Comparison of ENCODE assay signal across 19 cellular contexts in the genomic region with DNA sequence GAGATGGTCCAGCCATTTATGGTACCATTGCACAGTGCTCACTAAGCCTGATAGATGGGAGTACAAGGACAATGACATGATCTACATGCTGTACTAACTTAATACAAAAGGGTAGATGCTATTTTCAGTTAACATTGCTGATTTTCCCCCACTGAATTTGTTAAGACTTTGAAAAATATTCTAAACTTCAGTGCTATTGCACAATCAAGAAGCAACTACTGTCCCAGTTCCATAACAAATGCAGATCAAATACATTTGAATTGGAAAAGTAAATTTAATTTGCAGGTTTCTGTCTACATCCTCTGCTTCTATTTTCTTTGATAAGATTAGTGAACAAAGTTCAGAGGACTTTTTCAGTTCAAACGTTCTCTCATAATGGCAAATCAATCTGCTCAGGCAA.
"Had no signal": no experiment of that assay in that cellular context is flagged by ENCODE, and none has a peak within 500 bp of the region (broad histone marks: within the 10 kb centered on the region; RNA-seq: fewer than 3 reads in every experiment).

No MANE protein-coding gene starts in this region.

- DNase-seq: dorsolateral prefrontal cortex; effector CD8-positive, alpha-beta T cell; heart left ventricle; hippocampal formation; left colon; naive thymus-derived CD4-positive, alpha-beta T cell; nephron progenitor cell; stimulated activated CD4-positive, alpha-beta T cell treated with anti-CD3 and anti-CD28 coated beads, Interleukin-2, amount 100 ng/mL, for 24 hours; stimulated activated CD4-positive, alpha-beta T cell treated with anti-CD3 and anti-CD28 coated beads, Interleukin-4, amount 100 ng/mL, for 4 hours; stimulated activated naive B cell treated with anti-CD40 and anti-IgM and Interleukin-4, amounts not matched to agents 10 μg/mL and 1 μg/mL and 100 μg/mL, for 72 hours; stimulated activated naive CD8-positive, alpha-beta T cell treated with anti-CD3 and anti-CD28 coated beads, Interleukin-15, amount 100 ng/mL, for 72 hours; testis; upper lobe of right lung had no signal

- H3K4me3 Mint-ChIP-seq: naive thymus-derived CD4-positive, alpha-beta T cell; nephron progenitor cell; stimulated activated naive B cell treated with anti-CD40 and anti-IgM and Interleukin-4, amounts not matched to agents 10 μg/mL and 1 μg/mL and 100 μg/mL, for 72 hours; stimulated activated naive CD8-positive, alpha-beta T cell treated with anti-CD3 and anti-CD28 coated beads, Interleukin-15, amount 100 ng/mL, for 72 hours had no signal

- H3K9me3 Mint-ChIP-seq: naive thymus-derived CD4-positive, alpha-beta T cell; stimulated activated naive B cell treated with anti-CD40 and anti-IgM and Interleukin-4, amounts not matched to agents 10 μg/mL and 1 μg/mL and 100 μg/mL, for 72 hours; stimulated activated naive CD8-positive, alpha-beta T cell treated with anti-CD3 and anti-CD28 coated beads, Interleukin-15, amount 100 ng/mL, for 72 hours had no signal

- H3K27ac ChIP-seq: dorsolateral prefrontal cortex, heart left ventricle, parathyroid adenoma, prostate gland, skin epidermis, testis, tibial nerve, upper lobe of right lung, vagina had no signal

- H3K27me3 ChIP-seq: testis, tibial nerve, upper lobe of right lung, vagina had no signal

- H3K79me2 ChIP-seq: parathyroid adenoma had no signal

- H3K4me1 ChIP-seq: heart left ventricle, parathyroid adenoma, prostate gland, testis, tibial nerve, upper lobe of right lung, vagina had no signal

- H3K4me3 ChIP-seq: dorsolateral prefrontal cortex, heart left ventricle, prostate gland, skin epidermis, testis, tibial nerve, upper lobe of right lung, vagina had no signal

- H3K4me1 Mint-ChIP-seq: naive thymus-derived CD4-positive, alpha-beta T cell; nephron progenitor cell; stimulated activated naive B cell treated with anti-CD40 and anti-IgM and Interleukin-4, amounts not matched to agents 10 μg/mL and 1 μg/mL and 100 μg/mL, for 72 hours; stimulated activated naive CD8-positive, alpha-beta T cell treated with anti-CD3 and anti-CD28 coated beads, Interleukin-15, amount 100 ng/mL, for 72 hours had no signal

- H3K9ac ChIP-seq: parathyroid adenoma had no signal

- ATAC-seq: heart left ventricle; left colon; sciatic nerve; stimulated activated naive B cell treated with anti-CD40 and anti-IgM and Interleukin-4, amounts not matched to agents 10 μg/mL and 1 μg/mL and 100 μg/mL, for 72 hours; stimulated activated naive CD8-positive, alpha-beta T cell treated with anti-CD3 and anti-CD28 coated beads, Interleukin-15, amount 100 ng/mL, for 72 hours; upper lobe of right lung had no signal

- H3K36me3 ChIP-seq: heart left ventricle, prostate gland, tibial nerve, upper lobe of right lung, vagina had no signal

- H3K27me3 Mint-ChIP-seq: naive thymus-derived CD4-positive, alpha-beta T cell; stimulated activated naive B cell treated with anti-CD40 and anti-IgM and Interleukin-4, amounts not matched to agents 10 μg/mL and 1 μg/mL and 100 μg/mL, for 72 hours; stimulated activated naive CD8-positive, alpha-beta T cell treated with anti-CD3 and anti-CD28 coated beads, Interleukin-15, amount 100 ng/mL, for 72 hours had no signal

- H2AFZ ChIP-seq: parathyroid adenoma had no signal

- H3K9me3 ChIP-seq: heart left ventricle, prostate gland, testis, tibial nerve, upper lobe of right lung, vagina had no signal

- H3K36me3 Mint-ChIP-seq: naive thymus-derived CD4-positive, alpha-beta T cell; stimulated activated naive B cell treated with anti-CD40 and anti-IgM and Interleukin-4, amounts not matched to agents 10 μg/mL and 1 μg/mL and 100 μg/mL, for 72 hours had no signal

- H3K27ac Mint-ChIP-seq: naive thymus-derived CD4-positive, alpha-beta T cell; nephron progenitor cell; stimulated activated naive B cell treated with anti-CD40 and anti-IgM and Interleukin-4, amounts not matched to agents 10 μg/mL and 1 μg/mL and 100 μg/mL, for 72 hours; stimulated activated naive CD8-positive, alpha-beta T cell treated with anti-CD3 and anti-CD28 coated beads, Interleukin-15, amount 100 ng/mL, for 72 hours had no signal
